Comparison of ENCODE assay signal across 1 cellular context in the genomic region with DNA sequence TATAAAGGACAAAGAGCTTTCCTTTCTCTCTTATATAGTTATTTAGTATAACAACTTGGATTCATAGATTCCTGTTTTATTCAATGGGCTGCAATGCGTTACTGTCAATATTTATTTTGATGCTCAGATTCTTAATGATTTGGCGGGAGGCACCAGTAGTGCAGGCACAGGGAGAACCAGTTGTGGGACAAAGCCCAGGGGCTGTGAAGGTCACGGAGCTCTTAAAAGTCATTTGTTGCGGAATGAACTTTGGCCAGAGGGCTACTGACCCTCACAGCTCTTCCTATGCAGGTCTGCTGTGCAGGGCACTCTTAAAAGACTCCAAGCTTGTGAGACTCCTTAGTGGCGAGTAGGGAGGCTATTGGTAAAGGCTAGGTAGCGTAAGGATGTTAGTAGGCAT.
TF ChIP-seq lines count a peak whose summit lies in the region.

No MANE protein-coding gene starts in this region.

TF ChIP-seq in HepG2, 621 proteins besides CTCF, POLR2A, EP300 and RAD21 (continues in another document):
- TF ChIP-seq HOMEZ (CRISPR knock-in tag; IDR thresholded peaks at IDR 0.05; ENCODE audit: low read depth) = no peak
- TF ChIP-seq, protein P1, sequence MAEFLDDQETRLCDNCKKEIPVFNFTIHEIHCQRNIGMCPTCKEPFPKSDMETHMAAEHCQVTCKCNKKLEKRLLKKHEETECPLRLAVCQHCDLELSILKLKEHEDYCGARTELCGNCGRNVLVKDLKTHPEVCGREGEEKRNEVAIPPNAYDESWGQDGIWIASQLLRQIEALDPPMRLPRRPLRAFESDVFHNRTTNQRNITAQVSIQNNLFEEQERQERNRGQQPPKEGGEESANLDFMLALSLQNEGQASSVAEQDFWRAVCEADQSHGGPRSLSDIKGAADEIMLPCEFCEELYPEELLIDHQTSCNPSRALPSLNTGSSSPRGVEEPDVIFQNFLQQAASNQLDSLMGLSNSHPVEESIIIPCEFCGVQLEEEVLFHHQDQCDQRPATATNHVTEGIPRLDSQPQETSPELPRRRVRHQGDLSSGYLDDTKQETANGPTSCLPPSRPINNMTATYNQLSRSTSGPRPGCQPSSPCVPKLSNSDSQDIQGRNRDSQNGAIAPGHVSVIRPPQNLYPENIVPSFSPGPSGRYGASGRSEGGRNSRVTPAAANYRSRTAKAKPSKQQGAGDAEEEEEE (CRISPR knock-in tag; IDR thresholded peaks at IDR 0.05; ENCODE audit: borderline replicate concordance) = no peak
- no peak for TF ChIP-seq TAF1 (CRISPR knock-in tag; IDR thresholded peaks at IDR 0.05)
- TF ChIP-seq ZNF672 (CRISPR knock-in tag; IDR thresholded peaks at IDR 0.05) = no peak
- TF ChIP-seq ZNF788 (CRISPR knock-in tag; IDR thresholded peaks at IDR 0.05; ENCODE audit: borderline replicate concordance) = 0 out of 2 replicates have a peak, but pooled peaks have one; percentile 28
- no peak for TF ChIP-seq ZNF367 (CRISPR knock-in tag; IDR thresholded peaks at IDR 0.05; ENCODE audit: borderline replicate concordance)
- no peak for TF ChIP-seq CBX2 (IDR thresholded peaks at IDR 0.05; ENCODE audit: low read depth, low read length)
- TF ChIP-seq CBX2 (CRISPR knock-in tag; IDR thresholded peaks at IDR 0.05; ENCODE audit: low read depth) = no peak
- TF ChIP-seq DNMT1 (CRISPR knock-in tag; IDR thresholded peaks at IDR 0.05) = no peak
- no peak for TF ChIP-seq KDM6A (CRISPR knock-in tag; IDR thresholded peaks at IDR 0.05; ENCODE audit: low read depth)
- TF ChIP-seq, protein P2, sequence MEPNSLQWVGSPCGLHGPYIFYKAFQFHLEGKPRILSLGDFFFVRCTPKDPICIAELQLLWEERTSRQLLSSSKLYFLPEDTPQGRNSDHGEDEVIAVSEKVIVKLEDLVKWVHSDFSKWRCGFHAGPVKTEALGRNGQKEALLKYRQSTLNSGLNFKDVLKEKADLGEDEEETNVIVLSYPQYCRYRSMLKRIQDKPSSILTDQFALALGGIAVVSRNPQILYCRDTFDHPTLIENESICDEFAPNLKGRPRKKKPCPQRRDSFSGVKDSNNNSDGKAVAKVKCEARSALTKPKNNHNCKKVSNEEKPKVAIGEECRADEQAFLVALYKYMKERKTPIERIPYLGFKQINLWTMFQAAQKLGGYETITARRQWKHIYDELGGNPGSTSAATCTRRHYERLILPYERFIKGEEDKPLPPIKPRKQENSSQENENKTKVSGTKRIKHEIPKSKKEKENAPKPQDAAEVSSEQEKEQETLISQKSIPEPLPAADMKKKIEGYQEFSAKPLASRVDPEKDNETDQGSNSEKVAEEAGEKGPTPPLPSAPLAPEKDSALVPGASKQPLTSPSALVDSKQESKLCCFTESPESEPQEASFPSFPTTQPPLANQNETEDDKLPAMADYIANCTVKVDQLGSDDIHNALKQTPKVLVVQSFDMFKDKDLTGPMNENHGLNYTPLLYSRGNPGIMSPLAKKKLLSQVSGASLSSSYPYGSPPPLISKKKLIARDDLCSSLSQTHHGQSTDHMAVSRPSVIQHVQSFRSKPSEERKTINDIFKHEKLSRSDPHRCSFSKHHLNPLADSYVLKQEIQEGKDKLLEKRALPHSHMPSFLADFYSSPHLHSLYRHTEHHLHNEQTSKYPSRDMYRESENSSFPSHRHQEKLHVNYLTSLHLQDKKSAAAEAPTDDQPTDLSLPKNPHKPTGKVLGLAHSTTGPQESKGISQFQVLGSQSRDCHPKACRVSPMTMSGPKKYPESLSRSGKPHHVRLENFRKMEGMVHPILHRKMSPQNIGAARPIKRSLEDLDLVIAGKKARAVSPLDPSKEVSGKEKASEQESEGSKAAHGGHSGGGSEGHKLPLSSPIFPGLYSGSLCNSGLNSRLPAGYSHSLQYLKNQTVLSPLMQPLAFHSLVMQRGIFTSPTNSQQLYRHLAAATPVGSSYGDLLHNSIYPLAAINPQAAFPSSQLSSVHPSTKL (CRISPR knock-in tag; IDR thresholded peaks at IDR 0.05) = peak; percentile 19; the same call in 1 of the 2 replicates
- no peak for TF ChIP-seq SOX13 (IDR thresholded peaks at IDR 0.05)
- peak in 1 of 2 experiments; percentile 55; a peak in 2 of 4 replicates for TF ChIP-seq SOX13 (CRISPR knock-in tag; conservative IDR thresholded peaks at IDR 0.05 in 1 of 2, IDR thresholded peaks at IDR 0.05 in 1 of 2)
- TF ChIP-seq, protein P3, sequence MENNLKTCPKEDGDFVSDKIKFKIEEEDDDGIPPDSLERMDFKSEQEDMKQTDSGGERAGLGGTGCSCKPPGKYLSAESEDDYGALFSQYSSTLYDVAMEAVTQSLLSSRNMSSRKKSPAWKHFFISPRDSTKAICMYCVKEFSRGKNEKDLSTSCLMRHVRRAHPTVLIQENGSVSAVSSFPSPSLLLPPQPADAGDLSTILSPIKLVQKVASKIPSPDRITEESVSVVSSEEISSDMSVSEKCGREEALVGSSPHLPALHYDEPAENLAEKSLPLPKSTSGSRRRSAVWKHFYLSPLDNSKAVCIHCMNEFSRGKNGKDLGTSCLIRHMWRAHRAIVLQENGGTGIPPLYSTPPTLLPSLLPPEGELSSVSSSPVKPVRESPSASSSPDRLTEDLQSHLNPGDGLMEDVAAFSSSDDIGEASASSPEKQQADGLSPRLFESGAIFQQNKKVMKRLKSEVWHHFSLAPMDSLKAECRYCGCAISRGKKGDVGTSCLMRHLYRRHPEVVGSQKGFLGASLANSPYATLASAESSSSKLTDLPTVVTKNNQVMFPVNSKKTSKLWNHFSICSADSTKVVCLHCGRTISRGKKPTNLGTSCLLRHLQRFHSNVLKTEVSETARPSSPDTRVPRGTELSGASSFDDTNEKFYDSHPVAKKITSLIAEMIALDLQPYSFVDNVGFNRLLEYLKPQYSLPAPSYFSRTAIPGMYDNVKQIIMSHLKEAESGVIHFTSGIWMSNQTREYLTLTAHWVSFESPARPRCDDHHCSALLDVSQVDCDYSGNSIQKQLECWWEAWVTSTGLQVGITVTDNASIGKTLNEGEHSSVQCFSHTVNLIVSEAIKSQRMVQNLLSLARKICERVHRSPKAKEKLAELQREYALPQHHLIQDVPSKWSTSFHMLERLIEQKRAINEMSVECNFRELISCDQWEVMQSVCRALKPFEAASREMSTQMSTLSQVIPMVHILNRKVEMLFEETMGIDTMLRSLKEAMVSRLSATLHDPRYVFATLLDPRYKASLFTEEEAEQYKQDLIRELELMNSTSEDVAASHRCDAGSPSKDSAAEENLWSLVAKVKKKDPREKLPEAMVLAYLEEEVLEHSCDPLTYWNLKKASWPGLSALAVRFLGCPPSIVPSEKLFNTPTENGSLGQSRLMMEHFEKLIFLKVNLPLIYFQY (CRISPR knock-in tag; IDR thresholded peaks at IDR 0.05; ENCODE audit: borderline replicate concordance) = no peak
- TF ChIP-seq ZNF646 (CRISPR knock-in tag; IDR thresholded peaks at IDR 0.05) = no peak
- no peak for TF ChIP-seq MZF1 (CRISPR knock-in tag; IDR thresholded peaks at IDR 0.05; ENCODE audit: borderline replicate concordance)
- TF ChIP-seq ZNF7 (CRISPR knock-in tag; IDR thresholded peaks at IDR 0.05) = 0 out of 2 replicates have a peak, but pooled peaks have one; percentile 34
- 0 out of 2 replicates have a peak, but pooled peaks have one; percentile 27 for TF ChIP-seq HDAC1 (CRISPR knock-in tag; IDR thresholded peaks at IDR 0.05)
- TF ChIP-seq HMGA1 (CRISPR knock-in tag; conservative IDR thresholded peaks at IDR 0.05) = no peak
- no peak for TF ChIP-seq ZNF124 (CRISPR knock-in tag; IDR thresholded peaks at IDR 0.05)
- TF ChIP-seq ZFP90 (CRISPR knock-in tag; IDR thresholded peaks at IDR 0.05; ENCODE audit: borderline replicate concordance) = no peak
- TF ChIP-seq ATF1 (CRISPR knock-in tag; IDR thresholded peaks at IDR 0.05) = no peak
- TF ChIP-seq ZFP91 (CRISPR knock-in tag; IDR thresholded peaks at IDR 0.05; ENCODE audit: borderline replicate concordance) = peak; percentile 17; the same call in 1 of the 2 replicates
- TF ChIP-seq HOXA9 (CRISPR knock-in tag; IDR thresholded peaks at IDR 0.05; ENCODE audit: borderline replicate concordance) = no peak
- no peak for TF ChIP-seq TEAD3 (CRISPR knock-in tag; optimal IDR thresholded peaks at IDR 0.05; ENCODE audit: borderline replicate concordance)
- no peak for TF ChIP-seq NFIC (IDR thresholded peaks at IDR 0.05; ENCODE audit: low read length)
- TF ChIP-seq KMT2A (CRISPR knock-in tag; IDR thresholded peaks at IDR 0.05) = 0 out of 2 replicates have a peak, but pooled peaks have one; percentile 31
- TF ChIP-seq NR2F2 (IDR thresholded peaks at IDR 0.05; ENCODE audit: borderline replicate concordance, low read depth) = 0 out of 2 replicates have a peak, but pooled peaks have one; percentile 26
- TF ChIP-seq, protein P4, sequence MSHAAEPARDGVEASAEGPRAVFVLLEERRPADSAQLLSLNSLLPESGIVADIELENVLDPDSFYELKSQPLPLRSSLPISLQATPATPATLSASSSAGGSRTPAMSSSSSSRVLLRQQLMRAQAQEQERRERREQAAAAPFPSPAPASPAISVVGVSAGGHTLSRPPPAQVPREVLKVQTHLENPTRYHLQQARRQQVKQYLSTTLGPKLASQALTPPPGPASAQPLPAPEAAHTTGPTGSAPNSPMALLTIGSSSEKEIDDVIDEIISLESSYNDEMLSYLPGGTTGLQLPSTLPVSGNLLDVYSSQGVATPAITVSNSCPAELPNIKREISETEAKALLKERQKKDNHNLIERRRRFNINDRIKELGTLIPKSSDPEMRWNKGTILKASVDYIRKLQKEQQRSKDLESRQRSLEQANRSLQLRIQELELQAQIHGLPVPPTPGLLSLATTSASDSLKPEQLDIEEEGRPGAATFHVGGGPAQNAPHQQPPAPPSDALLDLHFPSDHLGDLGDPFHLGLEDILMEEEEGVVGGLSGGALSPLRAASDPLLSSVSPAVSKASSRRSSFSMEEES (CRISPR knock-in tag; IDR thresholded peaks at IDR 0.05) = no peak
- TF ChIP-seq PITX1 (CRISPR knock-in tag; IDR thresholded peaks at IDR 0.05) = peak; percentile 31; the same call in 1 of the 2 replicates
